In the genomic region with DNA sequence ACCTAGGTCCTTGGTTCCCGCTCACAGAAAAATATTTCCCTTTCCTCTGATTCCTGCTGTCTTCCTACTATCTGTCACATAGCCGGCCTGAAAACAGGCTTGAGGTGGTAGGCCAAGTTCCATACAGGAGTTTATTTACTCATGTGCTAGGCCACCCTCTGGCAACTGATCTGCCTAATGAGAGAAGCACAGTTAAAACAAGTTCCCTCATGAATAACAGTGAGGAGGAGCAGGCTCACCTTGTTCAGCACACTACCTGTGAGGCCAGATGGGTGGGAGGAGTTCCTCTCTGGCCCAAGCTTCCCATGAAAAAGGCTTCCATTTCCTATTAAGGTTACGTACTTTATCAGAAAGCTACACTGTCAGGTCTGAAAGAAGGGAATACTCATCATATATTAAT, we compare ENCODE assay signal across 15 cellular contexts.
DNase-seq lines count a peak whose midpoint lies in the region; ATAC-seq, FAIRE-seq and TF ChIP-seq lines count a peak whose summit lies in the region.
"Had no signal": no experiment of that assay in that cellular context is flagged by ENCODE, and none has a peak within 500 bp of the region (broad histone marks: within the 10 kb centered on the region; RNA-seq: fewer than 3 reads in every experiment).

No MANE protein-coding gene starts in this region.

- H3K14ac ChIP-seq in H9 (ENCODE audit: insufficient read depth, low read length) = no peak overlapping the region
- H3K14ac ChIP-seq in H1 (ENCODE audit: insufficient read length) = no peak overlapping the region

- H4K8ac ChIP-seq in H9 (replicated peaks; ENCODE audit: insufficient read length, low read depth, low read length) (no peak overlapping the region), H1 (ENCODE audit: extremely low read depth, insufficient read depth, low read length) (no peak overlapping the region), mesendoderm (ENCODE audit: low read depth, low read length) (no peak overlapping the region)

- H3K79me1 ChIP-seq in H9 (ENCODE audit: insufficient read depth, low read depth, low read length, poor library complexity, severe bottlenecking) = no peaks in the 10 kb centered on the region
- H3K79me1 ChIP-seq in H1 (ENCODE audit: low read depth, low read length) = no peaks in the 10 kb centered on the region
- H3K79me1 ChIP-seq in mesendoderm (ENCODE audit: low read length) = no peaks in the 10 kb centered on the region

- H3K9me2 ChIP-seq in PC-9 (ENCODE audit: insufficient read depth) = peaks cover 8% of the 10 kb centered on the region

- H3K9me3 Mint-ChIP-seq in H9 = peaks cover 4 to 8% of the 10 kb centered on the region in 2 experiments; a peak in 3 of 5 replicates
- H3K9me3 Mint-ChIP-seq: T-helper 1 cell treated with Interleukin-12 subunit alpha and Interleukin-12 subunit beta and Interleukin-4 antibody, amounts not matched to agents 30 μg/mL and 1 μg/mL, for 36 hours had no signal

- DNase-seq in H9 (peak; percentile 56), NCI-H510A treated with DMSO at 0.1 percent for 48 hours (lab: John Stamatoyannopoulos, UW) (peak; percentile 61), H1 (ENCODE audit: low read depth in 1 of 2, low spot score in 2 of 2) (no peak), mesendoderm (no peak), Right ventricle myocardium inferior (ENCODE audit: missing footprints) (no peak), PC-9 (no peak)
- DNase-seq: BE2C; CD8-positive, alpha-beta memory T cell; NCI-H2107; NCI-H446 treated with DMSO at 0.1 percent for 48 hours; SHP77 had no signal

- H3K9me3 ChIP-seq in H9 (ENCODE audit: control insufficient read depth, low read depth, low read length) (no peaks in the 10 kb centered on the region), H1 (ENCODE audit: insufficient read depth in 2 of 2, low read depth in 1 of 2, low read length in 1 of 2) (peaks cover 3 to 4% of the 10 kb centered on the region in 2 experiments; a peak in 2 of 4 replicates), PC-9 (ENCODE audit: insufficient read depth, low read depth) (no peaks in the 10 kb centered on the region)
- H3K9me3 ChIP-seq: BE2C had no signal

- ATAC-seq in Right ventricle myocardium inferior (no peak), GM21576 (IDR thresholded peaks at IDR 0.05; ENCODE audit: unreplicated experiment) (no peak), HG02642 (IDR thresholded peaks at IDR 0.05; ENCODE audit: poor library complexity, unreplicated experiment) (no peak)
- ATAC-seq: Panc1 had no signal

- H2BK20ac ChIP-seq in H9 (ENCODE audit: low read depth, low read length, poor library complexity, severe bottlenecking) (no peak overlapping the region), H1 (ENCODE audit: low read length) (no peak overlapping the region)

- H3K9ac ChIP-seq in H9 (ENCODE audit: extremely low read depth, insufficient read length, low read length) (no peak overlapping the region), H1 (replicated peaks in 1 of 4; ENCODE audit: extremely low read depth in 1 of 4, low read depth in 3 of 4, low read length in 3 of 4) (no peak overlapping the region), mesendoderm (ENCODE audit: low read length) (no peak overlapping the region)

- H3K27me3 ChIP-seq in H9 (ENCODE audit: insufficient read depth, low read length) (no peaks in the 10 kb centered on the region), H1 (replicated peaks in 1 of 4; ENCODE audit: control insufficient read depth in 3 of 4, extremely low read depth in 1 of 4, insufficient read depth in 3 of 4, low read length in 3 of 4) (no peaks in the 10 kb centered on the region), mesendoderm (ENCODE audit: insufficient read depth, low read length, poor library complexity) (no peaks in the 10 kb centered on the region), PC-9 (ENCODE audit: insufficient read depth, low read depth) (no peaks in the 10 kb centered on the region)
- H3K27me3 ChIP-seq: BE2C had no signal

- no peak overlapping the region for H4K91ac ChIP-seq in H9 (ENCODE audit: insufficient read length, low read depth, low read length)
- no peak overlapping the region for H4K91ac ChIP-seq in H1 (replicated peaks; ENCODE audit: insufficient read length, low read length)

- H3K4me2 ChIP-seq in H9 (ENCODE audit: insufficient read depth, insufficient read length, low read length) (no peak overlapping the region), H1 (ENCODE audit: insufficient read depth in 1 of 2, low read depth in 2 of 2, low read length in 2 of 2) (no peak overlapping the region), mesendoderm (ENCODE audit: low read length) (no peak overlapping the region), PC-9 (no peak overlapping the region)

- H3K27ac Mint-ChIP-seq in H9 = peak overlapping the region in 2 of 3 experiments; percentile 64 to 79; a peak in 5 of 7 replicates
- H3K27ac Mint-ChIP-seq: T-helper 1 cell treated with Interleukin-12 subunit alpha and Interleukin-12 subunit beta and Interleukin-4 antibody, amounts not matched to agents 30 μg/mL and 1 μg/mL, for 36 hours had no signal

- no peak overlapping the region for H3K4me3 Mint-ChIP-seq in H9
- H3K4me3 Mint-ChIP-seq: CD8-positive, alpha-beta memory T cell; T-helper 1 cell treated with Interleukin-12 subunit alpha and Interleukin-12 subunit beta and Interleukin-4 antibody, amounts not matched to agents 30 μg/mL and 1 μg/mL, for 36 hours had no signal

- H2BK120ac ChIP-seq in H9 (ENCODE audit: low read depth, low read length, poor library complexity, severe bottlenecking) = no peak overlapping the region
- H2BK120ac ChIP-seq in H1 (replicated peaks; ENCODE audit: low read depth, low read length) = no peak overlapping the region
- H2BK120ac ChIP-seq in mesendoderm (ENCODE audit: low read depth, low read length) = no peak overlapping the region

- H3K4ac ChIP-seq in H9 (ENCODE audit: low read depth, low read length) = no peak overlapping the region
- no peak overlapping the region for H3K4ac ChIP-seq in H1 (replicated peaks; ENCODE audit: insufficient read length, low read depth, low read length)
- no peak overlapping the region for H3K4ac ChIP-seq in mesendoderm (ENCODE audit: low read depth, low read length)

- H3K23ac ChIP-seq in H9 (ENCODE audit: insufficient read length, low read depth, low read length) (no peak overlapping the region), H1 (ENCODE audit: insufficient read length) (no peak overlapping the region), mesendoderm (ENCODE audit: low read length) (no peak overlapping the region)

- H3K36me3 Mint-ChIP-seq in H9 (ENCODE audit: insufficient read depth in 1 of 3, low read depth in 3 of 3) = peaks cover 0 to 6% (median 0%) of the 10 kb centered on the region in 3 experiments; a peak in 2 of 7 replicates
- H3K36me3 Mint-ChIP-seq: CD8-positive, alpha-beta memory T cell had no signal

- POLR2A ChIA-PET in H1 (lab: Charles Lee; ENCODE audit: partially characterized antibody) = interaction anchor here (0.5 kb wide), 1 partner anchor 537 kb away, joined by 3 read pairs; no protein-coding TSS in a partner anchor
- POLR2A ChIA-PET in PC-9 (lab: Charles Lee; ENCODE audit: unreplicated experiment) = no interaction called here

- no peaks in the 10 kb centered on the region for H3K27me3 Mint-ChIP-seq in H9 (ENCODE audit: low read depth)

- intact Hi-C loops in Right ventricle myocardium inferior (cut with DNase I) = no loop called here
- intact Hi-C loops in PC-9 (cut with micrococcal nuclease; ENCODE audit: unreplicated experiment) = no loop called here

- no peaks in the 10 kb centered on the region for H4K20me1 ChIP-seq in H9 (ENCODE audit: control insufficient read depth, insufficient read depth, insufficient read length)
- no peaks in the 10 kb centered on the region for H4K20me1 ChIP-seq in H1 (replicated peaks in 1 of 2; ENCODE audit: control insufficient read depth in 1 of 2, insufficient read depth in 2 of 2, low read length in 2 of 2)
- H4K20me1 ChIP-seq in PC-9 (ENCODE audit: insufficient read depth) = no peaks in the 10 kb centered on the region

- H2AK5ac ChIP-seq in H9 (ENCODE audit: insufficient read length, low read length) (no peak overlapping the region), H1 (ENCODE audit: low read depth, low read length) (no peak overlapping the region), mesendoderm (ENCODE audit: low read length) (no peak overlapping the region)

- CTCF ChIA-PET in H1 (lab: Charles Lee; ENCODE audit: partially characterized antibody) = interaction anchor here (1.3 kb wide), 1 partner anchor 14 kb away, joined by 4 read pairs; no protein-coding TSS in a partner anchor
- CTCF ChIA-PET in PC-9 (lab: Charles Lee) = no interaction called here

- H2BK5ac ChIP-seq in H9 (ENCODE audit: insufficient read length, low read length) (no peak overlapping the region), H1 (ENCODE audit: low read depth, low read length) (peak overlapping the region; percentile 32; the same call in 1 of the 2 replicates), mesendoderm (ENCODE audit: low read length) (no peak overlapping the region)

- peak; percentile 65 for FAIRE-seq in H1 (lab: Jason Lieb, UNC)

- H2AFZ ChIP-seq in H9 (ENCODE audit: low read length) = no peak overlapping the region
- peak overlapping the region; percentile 47; the same call in 1 of the 2 replicates for H2AFZ ChIP-seq in H1 (ENCODE audit: low read length)
- H2AFZ ChIP-seq in PC-9 = no peak overlapping the region

- H3K36me3 ChIP-seq in H1 (ENCODE audit: control insufficient read depth in 2 of 4, insufficient read depth in 4 of 4, low read length in 3 of 4) = no peaks in the 10 kb centered on the region
- H3K36me3 ChIP-seq in mesendoderm (ENCODE audit: control insufficient read depth, insufficient read depth, low read length) = no peaks in the 10 kb centered on the region
- H3K36me3 ChIP-seq in PC-9 (ENCODE audit: low read depth) = no peaks in the 10 kb centered on the region
- H3K36me3 ChIP-seq: BE2C had no signal

- H2BK12ac ChIP-seq in H9 (ENCODE audit: insufficient read length, low read depth, low read length) (no peak overlapping the region), H1 (ENCODE audit: low read depth, low read length) (0 out of 2 replicates have a peak overlapping the region, but pooled peaks have one; percentile 46)

- no TSS peak for BruUV-seq in PC-9 (replicated peaks; lab: Mats Ljungman, UMichigan)

- no peak for TF ChIP-seq RAD21 in H1 (IDR thresholded peaks at IDR 0.05 in 1 of 2, conservative IDR thresholded peaks at IDR 0.05 in 1 of 2; ENCODE audit: low read depth in 2 of 2, low read length in 2 of 2)

- H2BK15ac ChIP-seq in H9 (ENCODE audit: low read depth, low read length) (no peak overlapping the region), H1 (ENCODE audit: low read length) (no peak overlapping the region), mesendoderm (replicated peaks; ENCODE audit: low read depth) (no peak overlapping the region)

- H3K23me2 ChIP-seq in H9 (ENCODE audit: insufficient read length, low read depth, low read length, poor library complexity, severe bottlenecking) = no peaks in the 10 kb centered on the region
- peaks cover 1% of the 10 kb centered on the region; the same call in 1 of the 2 replicates for H3K23me2 ChIP-seq in H1 (ENCODE audit: low read depth, low read length)

- H4K5ac ChIP-seq in H9 (ENCODE audit: insufficient read length, low read depth, low read length) (no peak overlapping the region), H1 (ENCODE audit: insufficient read length, low read depth, low read length) (no peak overlapping the region), mesendoderm (ENCODE audit: low read length) (no peak overlapping the region)

- H3K27ac ChIP-seq in H9 (ENCODE audit: insufficient read length, low read depth, low read length) = no peak overlapping the region
- no peak overlapping the region for H3K27ac ChIP-seq in H1 (ENCODE audit: low read depth, low read length)
- no peak overlapping the region for H3K27ac ChIP-seq in mesendoderm (ENCODE audit: low read depth, low read length)
- H3K27ac ChIP-seq in PC-9 = no peak overlapping the region

- no peak for TF ChIP-seq EP300 in H1 (IDR thresholded peaks at IDR 0.05; ENCODE audit: borderline replicate concordance in 1 of 2, low read depth in 2 of 2, low read length in 2 of 2)

- WGBS in H9 (ENCODE audit: extremely low coverage, insufficient read length, low lambda C conversion rate) = no CpG with 5 or more reads among the region's 3 CpGs
- WGBS in H1 (ENCODE audit: extremely low coverage in 1 of 2, insufficient coverage in 1 of 2, insufficient read length in 1 of 2, insufficient replicate concordance in 2 of 2, low coverage in 1 of 2, low lambda C conversion rate in 2 of 2, missing lambda C conversion rate in 1 of 2), 2 experiments = 87% methylated on average over 3 of the region's 3 CpGs; no CpG with 5 or more reads in 1 of the 2 experiments
- whole genome bisulfite sequencing in mesendoderm (ENCODE audit: extremely low coverage, insufficient coverage, low lambda C conversion rate) = no CpG with 5 or more reads among the region's 3 CpGs

- no peaks in the 10 kb centered on the region for H3F3A ChIP-seq in PC-9 (ENCODE audit: insufficient read depth, low read depth)

- H3K4me1 ChIP-seq in H9 (ENCODE audit: insufficient read depth, low read length) (no peaks in the 10 kb centered on the region; the same call in 1 of the 2 replicates), H1 (replicated peaks in 1 of 4; ENCODE audit: control insufficient read depth in 3 of 4, insufficient read depth in 4 of 4, low read length in 3 of 4) (peaks cover 0 to 6% (median 2%) of the 10 kb centered on the region in 4 experiments; a peak in 2 of 7 replicates), mesendoderm (ENCODE audit: control insufficient read depth, low read depth, low read length) (no peaks in the 10 kb centered on the region), PC-9 (replicated peaks; ENCODE audit: insufficient read depth) (no peaks in the 10 kb centered on the region)
- H3K4me1 ChIP-seq: BE2C had no signal

- no peak for TF ChIP-seq POLR2A in H1 (IDR thresholded peaks at IDR 0.05; ENCODE audit: control extremely low read depth in 1 of 2, low read depth in 2 of 2, low read length in 2 of 2)

- H3K18ac ChIP-seq in H9 (ENCODE audit: insufficient read length, low read depth, low read length) (no peak overlapping the region), H1 (ENCODE audit: extremely low read depth, low read length) (no peak overlapping the region), mesendoderm (ENCODE audit: low read length) (no peak overlapping the region)

- peaks cover 9 to 18% of the 10 kb centered on the region in 2 experiments for H3K4me1 Mint-ChIP-seq in H9
- H3K4me1 Mint-ChIP-seq: CD8-positive, alpha-beta memory T cell had no signal

- no peak overlapping the region for H3K4me3 ChIP-seq in H1 (ENCODE audit: extremely low read depth in 1 of 4, insufficient read depth in 2 of 4, low read depth in 3 of 4, low read length in 4 of 4)
- H3K4me3 ChIP-seq in mesendoderm (ENCODE audit: low read length) = no peak overlapping the region
- H3K4me3 ChIP-seq in PC-9 = no peak overlapping the region

- TF ChIP-seq CTCF in H9 (conservative IDR thresholded peaks at IDR 0.05) (no peak), H1 (IDR thresholded peaks at IDR 0.05; ENCODE audit: control extremely low read depth in 1 of 3, insufficient read depth in 1 of 3, low read depth in 1 of 3, low read length in 3 of 3) (no peak), PC-9 (conservative IDR thresholded peaks at IDR 0.05) (no peak)

- no peaks in the 10 kb centered on the region for H3K79me2 ChIP-seq in H9 (ENCODE audit: insufficient read depth, low read length)
- H3K79me2 ChIP-seq in H1 (ENCODE audit: control insufficient read depth in 1 of 2, insufficient read depth in 2 of 2, low read length in 2 of 2) = no peaks in the 10 kb centered on the region
- H3K79me2 ChIP-seq in mesendoderm (ENCODE audit: control insufficient read depth, insufficient read depth, low read length) = no peaks in the 10 kb centered on the region
- H3K79me2 ChIP-seq in PC-9 (ENCODE audit: low read depth) = no peaks in the 10 kb centered on the region

- H3T11ph ChIP-seq in H9 (ENCODE audit: low read length) = no peak overlapping the region

- no peak overlapping the region for H3K56ac ChIP-seq in H9 (ENCODE audit: insufficient read length, low read depth, low read length)
- H3K56ac ChIP-seq in H1 (replicated peaks; ENCODE audit: insufficient read length, low read depth, low read length) = no peak overlapping the region
- H3K56ac ChIP-seq in mesendoderm (ENCODE audit: low read length) = peak overlapping the region; percentile 19

Comparison
In these comparisons a context has a peak if more than half of its experiments do, and no peak if none do; other contexts are left out.
1. DNase-seq: peak in H9 (single experiment) and NCI-H510A treated with DMSO at 0.1 percent for 48 hours (single experiment); none in H1 (0 of 2), mesendoderm (single experiment), Right ventricle myocardium inferior (single experiment) and PC-9 (0 of 2).